ENCODE assay signal across 8 cellular contexts in genomic region chr16:85717393-85718152, GRCh38. TPM values are rescaled to one million over a fixed set of nuclear protein-coding genes. Genes with fewer than 3 reads are reported as not detected.
DNase-seq lines count a peak whose midpoint lies in the region; ATAC-seq and TF ChIP-seq lines count a peak whose summit lies in the region.

No MANE protein-coding gene starts in this region.

- TF ChIP-seq POLR2A in sigmoid colon (IDR thresholded peaks at IDR 0.05), result no peak

- no peaks in the 10 kb centered on the region for H3K27me3 ChIP-seq in sigmoid colon

- H3K4me1 ChIP-seq in sigmoid colon, result peaks cover 0 to 15% (median 4%) of the 10 kb centered on the region in 4 donors

- TF ChIP-seq EP300 in sigmoid colon (IDR thresholded peaks at IDR 0.05), result no peak

- no peaks in the 10 kb centered on the region for H3K36me3 ChIP-seq in sigmoid colon

- H3K9me3 ChIP-seq in sigmoid colon, result no peaks in the 10 kb centered on the region

- H3K27ac ChIP-seq in sigmoid colon, result no peak overlapping the region

- peak; percentile 70 for ATAC-seq in left ventricle myocardium superior
- ATAC-seq in GM19328 (IDR thresholded peaks at IDR 0.05; ENCODE audit: unreplicated experiment), result no peak
- no peak for ATAC-seq in GM18517 (IDR thresholded peaks at IDR 0.05; ENCODE audit: unreplicated experiment)

- peak; percentile 77 for DNase-seq in ELR (ENCODE audit: low read depth)
- peak; percentile 49 for DNase-seq in NCI-H1105 treated with DMSO at 0.1 percent for 48 hours (lab: John Stamatoyannopoulos, UW)
- DNase-seq in T-helper 1 cell, result peak in 4 of 5 donors; percentile 36 to 54 (median 48)
- DNase-seq in amniotic stem cell (lab: John Stamatoyannopoulos, UW), result peak; percentile 24
- peak; percentile 74 for DNase-seq in left ventricle myocardium superior
- peak; percentile 85 for DNase-seq in sigmoid colon

- 33 to 47% methylated on average over 21 of the region's 21 CpGs for WGBS in sigmoid colon, 2 donors

- peak; percentile 53 to 77 (median 65) for TF ChIP-seq CTCF in sigmoid colon (IDR thresholded peaks at IDR 0.05)

- intact Hi-C loops in left ventricle myocardium superior (cut with micrococcal nuclease), result no loop called here
- intact Hi-C loops in sigmoid colon (cut with DNase I), result loop anchor here (1.0 to 10.0 kb wide), 6 partner anchors 60 to 603 kb away; partner anchors contain the start of gene CIBAR2

- H3K4me3 ChIP-seq in sigmoid colon, result no peak overlapping the region

RNA-seq across cellular contexts. Expression of gene GINS2, which starts 28.8 kb away (rescaled TPM):
- total RNA-seq in left ventricle myocardium superior (0.42 TPM), sigmoid colon (under 1 TPM in 3 of 4 donors, not detected in 1; 0.16 to 0.54 (median 0.36) TPM)
- 1 to 10 TPM; 1.8 to 9.6 (median 5.3) TPM for polyA plus RNA-seq in sigmoid colon

RNA-seq across cellular contexts. Expression of gene C16orf74, which starts 33.3 kb away (rescaled TPM):
- total RNA-seq in left ventricle myocardium superior (1.7 TPM), sigmoid colon (1 to 10 TPM in 3 of 4 donors, not detected in 1; 1.1 to 8.3 (median 1.4) TPM)
- 1 to 10 TPM in 2 of 3 donors, under 1 TPM in 1; 0.60 to 8.1 (median 1.4) TPM for polyA plus RNA-seq in sigmoid colon

Comparison
In these comparisons a context has a peak if more than half of its experiments do, and no peak if none do; other contexts are left out.
1. DNase-seq: peak in every context shown above with its lines; median percentile 85 in sigmoid colon; 77 in ELR; 74 in left ventricle myocardium superior; 49 in NCI-H1105 treated with DMSO at 0.1 percent for 48 hours; 48 in T-helper 1 cell; 24 in amniotic stem cell.